In genomic region chr11:116910847-116911246, GRCh38 we compare ENCODE assay signal across 22 cellular contexts.
DNase-seq lines count a peak whose midpoint lies in the region; ATAC-seq and TF ChIP-seq lines count a peak whose summit lies in the region.
"Had no signal": no experiment of that assay in that cellular context is flagged by ENCODE, and none has a peak within 500 bp of the region (broad histone marks: within the 10 kb centered on the region; RNA-seq: fewer than 3 reads in every experiment).

No MANE protein-coding gene starts in this region.

- no peak overlapping the region for H4K91ac ChIP-seq in IMR-90 (ENCODE audit: insufficient read depth, low read depth, low read length)

- POLR2A ChIA-PET in IMR-90 (lab: Charles Lee; ENCODE audit: unreplicated experiment): no interaction called here

- H3K9me1 ChIP-seq in IMR-90 (ENCODE audit: insufficient read depth, low read length): peaks cover 2% of the 10 kb centered on the region; the same call in 1 of the 2 replicates

- peaks cover 3% of the 10 kb centered on the region; the same call in 1 of the 2 replicates for H4K20me1 ChIP-seq in IMR-90 (ENCODE audit: insufficient read depth, low read length)

- H2BK120ac ChIP-seq in IMR-90 (ENCODE audit: low read depth, low read length): no peak overlapping the region

- H3K4me2 ChIP-seq in IMR-90 (ENCODE audit: low read depth, low read length): no peak overlapping the region

- H2BK5ac ChIP-seq in IMR-90 (ENCODE audit: low read depth, low read length, poor library complexity, severe bottlenecking): no peak overlapping the region

- no peak overlapping the region for H2BK20ac ChIP-seq in IMR-90 (ENCODE audit: low read depth, low read length)

- H3K56ac ChIP-seq in IMR-90 (ENCODE audit: extremely low read depth, insufficient read depth, low read length): no peak overlapping the region

- H3K23ac ChIP-seq in IMR-90 (ENCODE audit: low read depth, low read length): no peak overlapping the region

- peaks cover 15% of the 10 kb centered on the region for H3K4me1 ChIP-seq in IMR-90 (ENCODE audit: control insufficient read depth, insufficient read depth, low read length)
- H3K4me1 ChIP-seq in neutrophil (ENCODE audit: control insufficient read depth in 1 of 2, insufficient read depth in 1 of 2, low read depth in 1 of 2, low read length in 1 of 2): peaks cover 59 to 60% of the 10 kb centered on the region in 2 experiments
- H3K4me1 ChIP-seq: BE2C, HAP-1, Peyer's patch had no signal

- H3K14ac ChIP-seq in IMR-90 (replicated peaks; ENCODE audit: low read depth, low read length): no peak overlapping the region

- BruUV-seq in IMR-90 (replicated peaks; lab: Mats Ljungman, UMichigan): no TSS peak

- no CpG with 5 or more reads among the region's 4 CpGs for WGBS in IMR-90 (ENCODE audit: extremely low coverage in 2 of 2, insufficient read length in 1 of 2), 2 experiments

- no peaks in the 10 kb centered on the region for H3K9me3 ChIP-seq in IMR-90 (ENCODE audit: control insufficient read depth, insufficient read depth, low read length)
- H3K9me3 ChIP-seq in neutrophil: no peaks in the 10 kb centered on the region
- H3K9me3 ChIP-seq: BE2C, HAP-1, Peyer's patch had no signal

- H2AK9ac ChIP-seq in IMR-90 (replicated peaks; ENCODE audit: low read depth, low read length, poor library complexity): no peak overlapping the region

- peaks cover 10 to 12% of the 10 kb centered on the region in 2 donors for H3K36me3 Mint-ChIP-seq in CD14-positive monocyte
- H3K36me3 Mint-ChIP-seq in effector memory CD8-positive, alpha-beta T cell (ENCODE audit: insufficient read depth): peaks cover 13% of the 10 kb centered on the region

- peaks cover 9 to 22% of the 10 kb centered on the region in 2 experiments; a peak in 3 of 4 replicates for H3K79me1 ChIP-seq in IMR-90 (ENCODE audit: low read depth in 1 of 2, low read length in 2 of 2)

- H3K4me1 Mint-ChIP-seq in CD14-positive monocyte: peaks cover 74% of the 10 kb centered on the region
- H3K4me1 Mint-ChIP-seq in effector memory CD8-positive, alpha-beta T cell (ENCODE audit: low read depth in 2 of 2): peaks cover 19 to 38% of the 10 kb centered on the region in 2 donors

- H3K36me3 ChIP-seq in IMR-90 (ENCODE audit: control insufficient read depth, insufficient read depth, low read length) (no peaks in the 10 kb centered on the region), neutrophil (no peaks in the 10 kb centered on the region)
- H3K36me3 ChIP-seq: BE2C, HAP-1, Peyer's patch had no signal

- no peak overlapping the region for H4K5ac ChIP-seq in IMR-90 (ENCODE audit: low read depth, low read length)

- no peak overlapping the region for H3K4me3 Mint-ChIP-seq in CD14-positive monocyte
- no peak overlapping the region for H3K4me3 Mint-ChIP-seq in effector memory CD8-positive, alpha-beta T cell
- H3K4me3 Mint-ChIP-seq: CD4-positive, CD25-positive, alpha-beta regulatory T cell had no signal

- H3K9ac ChIP-seq in IMR-90 (ENCODE audit: low read depth, low read length): no peak overlapping the region
- H3K9ac ChIP-seq: GM23248 had no signal

- H2AK5ac ChIP-seq in IMR-90 (ENCODE audit: low read depth, low read length): peak overlapping the region; percentile 33; the same call in 1 of the 2 replicates

- ATAC-seq in IMR-90 (ENCODE audit: low read depth) (no peak), HG02852 (IDR thresholded peaks at IDR 0.05; ENCODE audit: unreplicated experiment) (no peak)
- ATAC-seq in effector memory CD8-positive, alpha-beta T cell (replicated peaks): no peak

- H3K4me3 ChIP-seq in IMR-90 (ENCODE audit: insufficient read depth, low read depth, low read length) (no peak overlapping the region), neutrophil (ENCODE audit: low read depth in 1 of 2, low read length in 1 of 2) (no peak overlapping the region)
- H3K4me3 ChIP-seq: GM23248, HAP-1, Peyer's patch had no signal

- CTCF ChIA-PET in IMR-90 (lab: Yijun Ruan, JAX): no interaction called here

- dilution Hi-C loops in IMR-90 (cut with HindIII; ENCODE audit: low sequenced_read_pairs, unreplicated experiment): no loop called here

- TF ChIP-seq CTCF in CD14-positive monocyte (IDR thresholded peaks at IDR 0.05): no peak
- no peak for TF ChIP-seq CTCF in IMR-90 (conservative IDR thresholded peaks at IDR 0.05; ENCODE audit: low read depth, low read length)
- no peak for TF ChIP-seq CTCF in neutrophil (IDR thresholded peaks at IDR 0.05)

- no peaks in the 10 kb centered on the region for H3K27me3 Mint-ChIP-seq in CD14-positive monocyte (ENCODE audit: low read depth in 3 of 3)
- H3K27me3 Mint-ChIP-seq in effector memory CD8-positive, alpha-beta T cell: no peaks in the 10 kb centered on the region
- H3K27me3 Mint-ChIP-seq: CD4-positive, CD25-positive, alpha-beta regulatory T cell had no signal

- no peak overlapping the region for H2AFZ ChIP-seq in IMR-90 (replicated peaks; ENCODE audit: low read length, poor library complexity)
- H2AFZ ChIP-seq: GM23248 had no signal

- H2BK15ac ChIP-seq in IMR-90 (ENCODE audit: low read depth, low read length): no peak overlapping the region

- no peak overlapping the region for H3K4ac ChIP-seq in IMR-90 (ENCODE audit: low read depth, low read length)

- no peak overlapping the region for H4K8ac ChIP-seq in IMR-90 (ENCODE audit: low read depth in 2 of 2, low read length in 2 of 2)

- peak overlapping the region in 5 of 7 donors; percentile 31 to 87 (median 76) for H3K27ac Mint-ChIP-seq in CD14-positive monocyte
- H3K27ac Mint-ChIP-seq in effector memory CD8-positive, alpha-beta T cell: peak overlapping the region; percentile 23 to 52
- H3K27ac Mint-ChIP-seq: CD4-positive, CD25-positive, alpha-beta regulatory T cell had no signal

- no peak overlapping the region for H3K18ac ChIP-seq in IMR-90 (ENCODE audit: low read depth, low read length)

- H3K9me3 Mint-ChIP-seq in CD14-positive monocyte: peaks cover 0 to 2% (median 0%) of the 10 kb centered on the region in 7 donors
- no peaks in the 10 kb centered on the region for H3K9me3 Mint-ChIP-seq in effector memory CD8-positive, alpha-beta T cell
- H3K9me3 Mint-ChIP-seq: CD4-positive, CD25-positive, alpha-beta regulatory T cell had no signal

- no peak for DNase-seq in CD14-positive monocyte (ENCODE audit: low spot score)
- no peak for DNase-seq in IMR-90
- no peak for DNase-seq in effector memory CD8-positive, alpha-beta T cell
- DNase-seq in central memory CD4-positive, alpha-beta T cell: no peak
- DNase-seq in amygdala (lab: John Stamatoyannopoulos, UW): no peak
- no peak for DNase-seq in activated CD4-positive, CD25-positive, alpha-beta regulatory T cell treated with anti-CD3 and anti-CD28 coated beads, Interleukin-2, amount 50 U/mL, for 72 hours
- DNase-seq: BE2C; CD4-positive, CD25-positive, alpha-beta regulatory T cell; DMS153; KG1; NCI-H1092; NCI-H1436; NCI-H1930; NCI-H226; NCI-H510A treated with DMSO at 0.1 percent for 48 hours; NCI-H774; NK-92 treated with Interleukin-12 subunit alpha and Interleukin-12 subunit beta, amount 100 ng/mL, for 24 hours; Peyer's patch had no signal

- intact Hi-C loops in CD14-positive monocyte (cut with micrococcal nuclease): loop anchor here in 1 of 2 donors (5.0 kb wide), 1 partner anchor 186 kb away; the partner anchor contains the start of gene SIK3
- intact Hi-C loops in IMR-90 (cut with micrococcal nuclease): no loop called here

- H3K27me3 ChIP-seq in IMR-90 (ENCODE audit: control insufficient read depth, insufficient read depth, low read length): no peaks in the 10 kb centered on the region
- H3K27me3 ChIP-seq in neutrophil: no peaks in the 10 kb centered on the region
- H3K27me3 ChIP-seq: BE2C, Peyer's patch had no signal

- in situ Hi-C loops in IMR-90 (cut with MboI; ENCODE audit: low sequenced_read_pairs): no loop called here

- no peak for TF ChIP-seq POLR2A in IMR-90 (IDR thresholded peaks at IDR 0.05; ENCODE audit: low read depth, low read length)

- H3K27ac ChIP-seq in IMR-90 (ENCODE audit: insufficient read depth, low read length) (no peak overlapping the region), neutrophil (peak overlapping the region; percentile 60)
- H3K27ac ChIP-seq: GM23248, Peyer's patch had no signal

- TF ChIP-seq RAD21 in IMR-90 (IDR thresholded peaks at IDR 0.05; ENCODE audit: low read length): no peak

TF ChIP-seq in IMR-90, 13 proteins besides CTCF, POLR2A, EP300 and RAD21:
- no peak for TF ChIP-seq MAZ (IDR thresholded peaks at IDR 0.05; ENCODE audit: borderline replicate concordance, low read depth, low read length)
- no peak for TF ChIP-seq RCOR1 (IDR thresholded peaks at IDR 0.05; ENCODE audit: insufficient replicate concordance, low read length)
- no peak for TF ChIP-seq ELK1 (IDR thresholded peaks at IDR 0.05; ENCODE audit: borderline replicate concordance, low read depth, low read length)
- TF ChIP-seq RFX5 (IDR thresholded peaks at IDR 0.05; ENCODE audit: low read depth, low read length): no peak
- TF ChIP-seq SMC3 (IDR thresholded peaks at IDR 0.05; ENCODE audit: low read depth, low read length): no peak
- no peak for TF ChIP-seq MAFK (IDR thresholded peaks at IDR 0.05; ENCODE audit: low read depth, low read length)
- TF ChIP-seq MXI1 (IDR thresholded peaks at IDR 0.05; ENCODE audit: borderline replicate concordance, low read depth, low read length): no peak
- no peak for TF ChIP-seq CHD1 (IDR thresholded peaks at IDR 0.05; ENCODE audit: low read depth, low read length)
- TF ChIP-seq FOS (IDR thresholded peaks at IDR 0.05; ENCODE audit: low read depth, low read length): no peak
- TF ChIP-seq NFE2L2 (IDR thresholded peaks at IDR 0.05; ENCODE audit: low read depth, low read length): no peak
- TF ChIP-seq CEBPB (IDR thresholded peaks at IDR 0.05; ENCODE audit: low read depth, low read length): no peak
- TF ChIP-seq, protein P1, sequence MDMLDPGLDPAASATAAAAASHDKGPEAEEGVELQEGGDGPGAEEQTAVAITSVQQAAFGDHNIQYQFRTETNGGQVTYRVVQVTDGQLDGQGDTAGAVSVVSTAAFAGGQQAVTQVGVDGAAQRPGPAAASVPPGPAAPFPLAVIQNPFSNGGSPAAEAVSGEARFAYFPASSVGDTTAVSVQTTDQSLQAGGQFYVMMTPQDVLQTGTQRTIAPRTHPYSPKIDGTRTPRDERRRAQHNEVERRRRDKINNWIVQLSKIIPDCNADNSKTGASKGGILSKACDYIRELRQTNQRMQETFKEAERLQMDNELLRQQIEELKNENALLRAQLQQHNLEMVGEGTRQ (IDR thresholded peaks at IDR 0.05; ENCODE audit: low read depth, low read length): no peak
- no peak for TF ChIP-seq BHLHE40 (IDR thresholded peaks at IDR 0.05; ENCODE audit: low read depth, low read length)
